In the genomic region with DNA sequence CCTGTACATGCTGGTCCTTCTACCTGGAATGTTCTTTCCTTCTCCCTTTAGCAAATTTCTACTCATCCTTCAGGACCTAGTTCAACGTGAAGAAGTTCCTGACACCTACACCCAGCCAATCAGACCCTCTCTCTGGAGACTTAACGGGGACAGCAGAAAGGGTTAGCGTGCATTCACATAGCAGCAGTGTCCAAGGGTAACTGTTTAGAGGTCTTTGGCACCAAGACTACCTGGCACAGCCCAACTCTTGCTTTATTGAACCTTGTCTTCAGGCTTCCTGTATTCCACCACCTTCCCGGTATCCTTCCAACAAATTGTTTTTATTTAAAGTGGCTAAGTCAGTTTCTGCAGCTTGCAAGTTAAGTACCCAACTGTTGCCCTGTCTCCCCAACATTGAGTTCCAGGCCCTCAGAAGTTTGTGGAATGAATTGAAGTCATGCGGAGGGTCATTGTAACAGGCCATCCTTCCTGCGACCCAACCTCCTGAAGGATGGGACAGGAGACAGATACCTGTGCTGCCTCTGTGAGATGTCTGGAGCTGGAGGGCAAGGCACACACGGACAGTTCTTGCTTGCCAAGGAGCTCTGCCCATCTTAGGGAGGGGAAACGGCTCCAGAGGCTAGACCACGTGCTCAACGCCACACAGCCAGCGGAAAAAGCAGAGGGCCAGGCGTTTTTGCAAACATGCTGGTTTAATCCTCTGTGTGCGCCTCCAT, we compare ENCODE assay signal across 1 cellular context.
TF ChIP-seq lines count a peak whose summit lies in the region.

No MANE protein-coding gene starts in this region.

TF ChIP-seq in GM23338, 12 proteins besides CTCF, POLR2A, EP300 and RAD21 (continued from another document):
- TF ChIP-seq, protein P1, sequence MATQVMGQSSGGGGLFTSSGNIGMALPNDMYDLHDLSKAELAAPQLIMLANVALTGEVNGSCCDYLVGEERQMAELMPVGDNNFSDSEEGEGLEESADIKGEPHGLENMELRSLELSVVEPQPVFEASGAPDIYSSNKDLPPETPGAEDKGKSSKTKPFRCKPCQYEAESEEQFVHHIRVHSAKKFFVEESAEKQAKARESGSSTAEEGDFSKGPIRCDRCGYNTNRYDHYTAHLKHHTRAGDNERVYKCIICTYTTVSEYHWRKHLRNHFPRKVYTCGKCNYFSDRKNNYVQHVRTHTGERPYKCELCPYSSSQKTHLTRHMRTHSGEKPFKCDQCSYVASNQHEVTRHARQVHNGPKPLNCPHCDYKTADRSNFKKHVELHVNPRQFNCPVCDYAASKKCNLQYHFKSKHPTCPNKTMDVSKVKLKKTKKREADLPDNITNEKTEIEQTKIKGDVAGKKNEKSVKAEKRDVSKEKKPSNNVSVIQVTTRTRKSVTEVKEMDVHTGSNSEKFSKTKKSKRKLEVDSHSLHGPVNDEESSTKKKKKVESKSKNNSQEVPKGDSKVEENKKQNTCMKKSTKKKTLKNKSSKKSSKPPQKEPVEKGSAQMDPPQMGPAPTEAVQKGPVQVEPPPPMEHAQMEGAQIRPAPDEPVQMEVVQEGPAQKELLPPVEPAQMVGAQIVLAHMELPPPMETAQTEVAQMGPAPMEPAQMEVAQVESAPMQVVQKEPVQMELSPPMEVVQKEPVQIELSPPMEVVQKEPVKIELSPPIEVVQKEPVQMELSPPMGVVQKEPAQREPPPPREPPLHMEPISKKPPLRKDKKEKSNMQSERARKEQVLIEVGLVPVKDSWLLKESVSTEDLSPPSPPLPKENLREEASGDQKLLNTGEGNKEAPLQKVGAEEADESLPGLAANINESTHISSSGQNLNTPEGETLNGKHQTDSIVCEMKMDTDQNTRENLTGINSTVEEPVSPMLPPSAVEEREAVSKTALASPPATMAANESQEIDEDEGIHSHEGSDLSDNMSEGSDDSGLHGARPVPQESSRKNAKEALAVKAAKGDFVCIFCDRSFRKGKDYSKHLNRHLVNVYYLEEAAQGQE (IDR thresholded peaks at IDR 0.05; ENCODE audit: unreplicated experiment), result no peak
- no peak for TF ChIP-seq EZH2 (IDR thresholded peaks at IDR 0.05; ENCODE audit: low read depth, unreplicated experiment)
- no peak for TF ChIP-seq EZH2phosphoT487 (IDR thresholded peaks at IDR 0.05; ENCODE audit: unreplicated experiment)
- no peak for TF ChIP-seq JUNB (IDR thresholded peaks at IDR 0.05; ENCODE audit: unreplicated experiment)
- TF ChIP-seq, protein P2, sequence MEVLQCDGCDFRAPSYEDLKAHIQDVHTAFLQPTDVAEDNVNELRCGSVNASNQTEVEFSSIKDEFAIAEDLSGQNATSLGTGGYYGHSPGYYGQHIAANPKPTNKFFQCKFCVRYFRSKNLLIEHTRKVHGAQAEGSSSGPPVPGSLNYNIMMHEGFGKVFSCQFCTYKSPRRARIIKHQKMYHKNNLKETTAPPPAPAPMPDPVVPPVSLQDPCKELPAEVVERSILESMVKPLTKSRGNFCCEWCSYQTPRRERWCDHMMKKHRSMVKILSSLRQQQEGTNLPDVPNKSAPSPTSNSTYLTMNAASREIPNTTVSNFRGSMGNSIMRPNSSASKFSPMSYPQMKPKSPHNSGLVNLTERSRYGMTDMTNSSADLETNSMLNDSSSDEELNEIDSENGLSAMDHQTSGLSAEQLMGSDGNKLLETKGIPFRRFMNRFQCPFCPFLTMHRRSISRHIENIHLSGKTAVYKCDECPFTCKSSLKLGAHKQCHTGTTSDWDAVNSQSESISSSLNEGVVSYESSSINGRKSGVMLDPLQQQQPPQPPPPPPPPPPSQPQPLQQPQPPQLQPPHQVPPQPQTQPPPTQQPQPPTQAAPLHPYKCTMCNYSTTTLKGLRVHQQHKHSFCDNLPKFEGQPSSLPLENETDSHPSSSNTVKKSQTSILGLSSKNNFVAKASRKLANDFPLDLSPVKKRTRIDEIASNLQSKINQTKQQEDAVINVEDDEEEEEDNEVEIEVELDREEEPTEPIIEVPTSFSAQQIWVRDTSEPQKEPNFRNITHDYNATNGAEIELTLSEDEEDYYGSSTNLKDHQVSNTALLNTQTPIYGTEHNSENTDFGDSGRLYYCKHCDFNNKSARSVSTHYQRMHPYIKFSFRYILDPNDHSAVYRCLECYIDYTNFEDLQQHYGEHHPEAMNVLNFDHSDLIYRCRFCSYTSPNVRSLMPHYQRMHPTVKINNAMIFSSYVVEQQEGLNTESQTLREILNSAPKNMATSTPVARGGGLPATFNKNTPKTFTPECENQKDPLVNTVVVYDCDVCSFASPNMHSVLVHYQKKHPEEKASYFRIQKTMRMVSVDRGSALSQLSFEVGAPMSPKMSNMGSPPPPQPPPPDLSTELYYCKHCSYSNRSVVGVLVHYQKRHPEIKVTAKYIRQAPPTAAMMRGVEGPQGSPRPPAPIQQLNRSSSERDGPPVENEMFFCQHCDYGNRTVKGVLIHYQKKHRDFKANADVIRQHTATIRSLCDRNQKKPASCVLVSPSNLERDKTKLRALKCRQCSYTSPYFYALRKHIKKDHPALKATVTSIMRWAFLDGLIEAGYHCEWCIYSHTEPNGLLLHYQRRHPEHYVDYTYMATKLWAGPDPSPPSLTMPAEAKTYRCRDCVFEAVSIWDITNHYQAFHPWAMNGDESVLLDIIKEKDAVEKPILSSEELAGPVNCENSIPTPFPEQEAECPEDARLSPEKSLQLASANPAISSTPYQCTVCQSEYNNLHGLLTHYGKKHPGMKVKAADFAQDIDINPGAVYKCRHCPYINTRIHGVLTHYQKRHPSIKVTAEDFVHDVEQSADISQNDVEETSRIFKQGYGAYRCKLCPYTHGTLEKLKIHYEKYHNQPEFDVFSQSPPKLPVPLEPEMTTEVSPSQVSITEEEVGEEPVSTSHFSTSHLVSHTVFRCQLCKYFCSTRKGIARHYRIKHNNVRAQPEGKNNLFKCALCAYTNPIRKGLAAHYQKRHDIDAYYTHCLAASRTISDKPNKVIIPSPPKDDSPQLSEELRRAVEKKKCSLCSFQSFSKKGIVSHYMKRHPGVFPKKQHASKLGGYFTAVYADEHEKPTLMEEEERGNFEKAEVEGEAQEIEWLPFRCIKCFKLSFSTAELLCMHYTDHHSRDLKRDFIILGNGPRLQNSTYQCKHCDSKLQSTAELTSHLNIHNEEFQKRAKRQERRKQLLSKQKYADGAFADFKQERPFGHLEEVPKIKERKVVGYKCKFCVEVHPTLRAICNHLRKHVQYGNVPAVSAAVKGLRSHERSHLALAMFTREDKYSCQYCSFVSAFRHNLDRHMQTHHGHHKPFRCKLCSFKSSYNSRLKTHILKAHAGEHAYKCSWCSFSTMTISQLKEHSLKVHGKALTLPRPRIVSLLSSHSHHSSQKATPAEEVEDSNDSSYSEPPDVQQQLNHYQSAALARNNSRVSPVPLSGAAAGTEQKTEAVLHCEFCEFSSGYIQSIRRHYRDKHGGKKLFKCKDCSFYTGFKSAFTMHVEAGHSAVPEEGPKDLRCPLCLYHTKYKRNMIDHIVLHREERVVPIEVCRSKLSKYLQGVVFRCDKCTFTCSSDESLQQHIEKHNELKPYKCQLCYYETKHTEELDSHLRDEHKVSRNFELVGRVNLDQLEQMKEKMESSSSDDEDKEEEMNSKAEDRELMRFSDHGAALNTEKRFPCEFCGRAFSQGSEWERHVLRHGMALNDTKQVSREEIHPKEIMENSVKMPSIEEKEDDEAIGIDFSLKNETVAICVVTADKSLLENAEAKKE (CRISPR knock-in tag; IDR thresholded peaks at IDR 0.05), result no peak
TF ChIP-seq in GM23338: peak in this region for 0.
